12 cellular contexts compared by ENCODE assay signal in genomic region chr3:48038971-48039481, GRCh38. TPM values are rescaled to one million over a fixed set of nuclear protein-coding genes. Genes with fewer than 3 reads are reported as not detected.
DNase-seq lines count a peak whose midpoint lies in the region; ATAC-seq, FAIRE-seq and TF ChIP-seq lines count a peak whose summit lies in the region.
"Had no signal": no experiment of that assay in that cellular context is flagged by ENCODE, and none has a peak within 500 bp of the region (broad histone marks: within the 10 kb centered on the region; RNA-seq: fewer than 3 reads in every experiment).

No MANE protein-coding gene starts in this region.

- H3K4me3 Mint-ChIP-seq in CD4-positive, alpha-beta T cell = no peak overlapping the region

- intact Hi-C loops in colonic mucosa (cut with DNase I) = no loop called here
- intact Hi-C loops in CD4-positive, alpha-beta T cell (cut with DNase I, micrococcal nuclease) = no loop called here

- H3K36me3 ChIP-seq in colonic mucosa = no peaks in the 10 kb centered on the region

- ATAC-seq in CD4-positive, alpha-beta T cell (ENCODE audit: poor library complexity) = no peak

- in situ Hi-C loops in KBM-7 (cut with MboI; ENCODE audit: low pct_unique_long_range_greater_than_20kb, low sequenced_read_pairs) = no loop called here

- no peaks in the 10 kb centered on the region for H3K27me3 Mint-ChIP-seq in CD4-positive, alpha-beta T cell

- POLR2A ChIA-PET in CD4-positive, alpha-beta T cell (lab: Charles Lee) = no interaction called here

- CTCF ChIA-PET in CD4-positive, alpha-beta T cell (lab: Charles Lee) = no interaction called here

- H3K27ac ChIP-seq in colonic mucosa = peak overlapping the region; percentile 16
- H3K27ac ChIP-seq in temporal lobe (ENCODE audit: low read depth, low read length) = peak overlapping the region; percentile 91
- H3K27ac ChIP-seq in CD4-positive, alpha-beta T cell (ENCODE audit: low read depth, low read length) = no peak overlapping the region
- H3K27ac ChIP-seq: HL-60 had no signal

- H3K36me3 Mint-ChIP-seq in CD4-positive, alpha-beta T cell (ENCODE audit: low read depth) = no peaks in the 10 kb centered on the region

- H3K9me3 ChIP-seq in colonic mucosa = no peaks in the 10 kb centered on the region
- no peaks in the 10 kb centered on the region for H3K9me3 ChIP-seq in CD4-positive, alpha-beta T cell (ENCODE audit: control insufficient read depth, low read length)

- TF ChIP-seq CTCF in colonic mucosa (IDR thresholded peaks at IDR 0.05) = no peak
- TF ChIP-seq CTCF in CD4-positive, alpha-beta T cell (IDR thresholded peaks at IDR 0.05) = no peak

- no peak overlapping the region for H3K4me3 ChIP-seq in colonic mucosa

- H3K27ac Mint-ChIP-seq in CD4-positive, alpha-beta T cell = no peak overlapping the region

- no peak overlapping the region for H3K9ac ChIP-seq in colonic mucosa (ENCODE audit: low read depth in 2 of 2, low read length in 2 of 2)

- no peak for FAIRE-seq in RCC 7860 (lab: Jason Lieb, UNC)

- DNase-seq in KBM-7 (peak; percentile 12), colonic mucosa (no peak), lung microvascular endothelial cell (ENCODE audit: low read depth in 2 of 2) (peak; percentile 35 to 43), RCC 7860 (ENCODE audit: low spot score) (no peak), SKM-1 (lab: John Stamatoyannopoulos, UW; ENCODE audit: unreplicated experiment) (no peak)
- DNase-seq in CD4-positive, alpha-beta T cell = no peak
- DNase-seq in stimulated activated CD8-positive, alpha-beta memory T cell treated with anti-CD3 and anti-CD28 coated beads, Interleukin-4, amount 100 ng/mL, for 48 hours = no peak
- DNase-seq: activated CD4-positive, alpha-beta T cell treated with anti-CD3 and anti-CD28 coated beads for 4 hours; central memory CD4-positive, alpha-beta T cell; NCI-H526 had no signal

- H3K4me1 Mint-ChIP-seq in CD4-positive, alpha-beta T cell (ENCODE audit: low read depth) = peaks cover 15% of the 10 kb centered on the region

- H3K27me3 ChIP-seq in colonic mucosa = no peaks in the 10 kb centered on the region
- H3K27me3 ChIP-seq in CD4-positive, alpha-beta T cell (ENCODE audit: control insufficient read depth, insufficient read depth, low read length) = no peaks in the 10 kb centered on the region

- no peaks in the 10 kb centered on the region for H3K9me3 Mint-ChIP-seq in CD4-positive, alpha-beta T cell

- H3K4me1 ChIP-seq in colonic mucosa = peaks cover 7% of the 10 kb centered on the region

RNA-seq across cellular contexts. Expression of gene MAP4, which starts 22.8 kb away (rescaled TPM):
- 100 to 1,000 TPM; 117 to 132 TPM for total RNA-seq in colonic mucosa
- total RNA-seq in lung microvascular endothelial cell = 36.7 and 39.2 TPM in 2 replicates
- total RNA-seq in temporal lobe = 215 TPM
- 10 to 100 TPM; 42.2 to 42.6 TPM for total RNA-seq in CD4-positive, alpha-beta T cell

Comparison
In these comparisons a context has a peak if more than half of its experiments do, and no peak if none do; other contexts are left out.
1. DNase-seq: peak in KBM-7 (single experiment) and lung microvascular endothelial cell (2 of 2); none in colonic mucosa (single experiment), CD4-positive, alpha-beta T cell (0 of 10), RCC 7860 (single experiment), SKM-1 (single experiment) and stimulated activated CD8-positive, alpha-beta memory T cell treated with anti-CD3 and anti-CD28 coated beads, Interleukin-4, amount 100 ng/mL, for 48 hours (single experiment).